ENCODE assay signal across 13 cellular contexts in genomic region chr9:95089257-95089873, GRCh38.
DNase-seq lines count a peak whose midpoint lies in the region; ATAC-seq, FAIRE-seq and TF ChIP-seq lines count a peak whose summit lies in the region.
"Had no signal": no experiment of that assay in that cellular context is flagged by ENCODE, and none has a peak within 500 bp of the region (broad histone marks: within the 10 kb centered on the region; RNA-seq: fewer than 3 reads in every experiment).

No MANE protein-coding gene starts in this region.

- TF ChIP-seq CTCF in HFFc6 (IDR thresholded peaks at IDR 0.05) (no peak), bronchial epithelial cell (IDR thresholded peaks at IDR 0.05; ENCODE audit: insufficient read depth, low read length, severe bottlenecking) (no peak), left lung (IDR thresholded peaks at IDR 0.05) (no peak)

- peaks cover 40 to 47% of the 10 kb centered on the region in 2 donors for H3K4me1 ChIP-seq in mucosa of rectum (ENCODE audit: control insufficient read depth in 2 of 2, insufficient read depth in 2 of 2, low read length in 2 of 2)
- peaks cover 91% of the 10 kb centered on the region for H3K4me1 ChIP-seq in stomach smooth muscle (ENCODE audit: control insufficient read depth, insufficient read depth, low read length)
- peaks cover 30 to 35% of the 10 kb centered on the region in 2 donors for H3K4me1 ChIP-seq in left lung

- peaks cover 27% of the 10 kb centered on the region for H3K27me3 Mint-ChIP-seq in HFFc6 (ENCODE audit: insufficient read depth)

- DNase-seq in HFFc6: no peak
- DNase-seq in bronchial epithelial cell (ENCODE audit: low read depth): no peak
- DNase-seq in left lung: no peak
- no peak for DNase-seq in activated T-cell treated with anti-CD3 and anti-CD28 coated beads for 4 hours
- no peak for DNase-seq in dermis blood vessel endothelial cell
- DNase-seq: activated CD8-positive, alpha-beta memory T cell treated with anti-CD3 and anti-CD28 coated beads, Interleukin-2, amount 50 U/mL, for 4 hours; CD8-positive, alpha-beta memory T cell; mucosa of descending colon; NCI-H2081 treated with DMSO at 0.1 percent for 48 hours had no signal

- no peaks in the 10 kb centered on the region; the same call in 1 of the 2 replicates for H3K9me3 Mint-ChIP-seq in HFFc6
- H3K9me3 Mint-ChIP-seq: CD8-positive, alpha-beta memory T cell had no signal

- no peaks in the 10 kb centered on the region for H3K27me3 ChIP-seq in bronchial epithelial cell (ENCODE audit: control insufficient read depth, insufficient read depth, low read length)
- no peaks in the 10 kb centered on the region for H3K27me3 ChIP-seq in mucosa of rectum (ENCODE audit: control insufficient read depth in 2 of 2, insufficient read depth in 2 of 2, low read length in 2 of 2)
- no peaks in the 10 kb centered on the region for H3K27me3 ChIP-seq in stomach smooth muscle (ENCODE audit: control insufficient read depth in 1 of 2, insufficient read depth in 2 of 2, low read length in 2 of 2)
- H3K27me3 ChIP-seq in left lung: no peaks in the 10 kb centered on the region

- peaks cover 23% of the 10 kb centered on the region for H3K36me3 ChIP-seq in bronchial epithelial cell (ENCODE audit: control insufficient read depth, insufficient read depth, low read length)
- H3K36me3 ChIP-seq in mucosa of rectum (ENCODE audit: control insufficient read depth in 2 of 2, insufficient read depth in 2 of 2, low read length in 2 of 2): peaks cover 17 to 19% of the 10 kb centered on the region in 2 donors
- peaks cover 30 to 34% of the 10 kb centered on the region in 2 donors for H3K36me3 ChIP-seq in stomach smooth muscle (ENCODE audit: control insufficient read depth in 2 of 2, insufficient read depth in 2 of 2, low read length in 2 of 2)
- H3K36me3 ChIP-seq in left lung: peaks cover 0 to 39% of the 10 kb centered on the region in 2 donors

- peak overlapping the region; percentile 68; the same call in 1 of the 2 replicates for H3K27ac Mint-ChIP-seq in HFFc6

- FAIRE-seq in bronchial epithelial cell (lab: Jason Lieb, UNC): peak; percentile 92
- FAIRE-seq: RCC 7860 had no signal

- peaks cover 37% of the 10 kb centered on the region for H3K36me3 Mint-ChIP-seq in HFFc6 (ENCODE audit: low read depth)

- no peak overlapping the region for H3K4me3 ChIP-seq in bronchial epithelial cell (ENCODE audit: low read depth, low read length)
- H3K4me3 ChIP-seq in mucosa of rectum (ENCODE audit: low read length in 2 of 2): no peak overlapping the region
- peak overlapping the region in 1 of 2 donors; percentile 15 for H3K4me3 ChIP-seq in stomach smooth muscle (ENCODE audit: low read length in 2 of 2)
- no peak overlapping the region for H3K4me3 ChIP-seq in left lung
- H3K4me3 ChIP-seq: mucosa of descending colon had no signal

- ATAC-seq in HG02938 (IDR thresholded peaks at IDR 0.05; ENCODE audit: unreplicated experiment): no peak
- ATAC-seq in left lung: no peak

- intact Hi-C loops in left lung (cut with DNase I): no loop called here

- no peak overlapping the region; the same call in 1 of the 2 replicates for H3K4me3 Mint-ChIP-seq in HFFc6
- H3K4me3 Mint-ChIP-seq: CD8-positive, alpha-beta memory T cell had no signal

- H3K9me3 ChIP-seq in mucosa of rectum (ENCODE audit: control insufficient read depth in 2 of 2, low read length in 2 of 2) (no peaks in the 10 kb centered on the region), stomach smooth muscle (ENCODE audit: control insufficient read depth in 2 of 2, low read length in 2 of 2) (no peaks in the 10 kb centered on the region), left lung (no peaks in the 10 kb centered on the region)
- H3K9me3 ChIP-seq: mucosa of descending colon had no signal

- H3K9ac ChIP-seq in mucosa of rectum (ENCODE audit: low read depth in 1 of 2, low read length in 2 of 2) (no peak overlapping the region), stomach smooth muscle (ENCODE audit: low read length in 2 of 2) (peak overlapping the region in 1 of 2 donors; percentile 13)

- peaks cover 25% of the 10 kb centered on the region for H3K4me1 Mint-ChIP-seq in HFFc6 (ENCODE audit: low read depth)

- H3K27ac ChIP-seq in mucosa of rectum (ENCODE audit: low read depth in 2 of 2, low read length in 2 of 2) (peak overlapping the region; percentile 3 to 78), stomach smooth muscle (ENCODE audit: low read length) (peak overlapping the region; percentile 77), left lung (peak overlapping the region in 1 of 2 donors; percentile 58)
